Comparison of ENCODE assay signal across 21 cellular contexts in the genomic region with DNA sequence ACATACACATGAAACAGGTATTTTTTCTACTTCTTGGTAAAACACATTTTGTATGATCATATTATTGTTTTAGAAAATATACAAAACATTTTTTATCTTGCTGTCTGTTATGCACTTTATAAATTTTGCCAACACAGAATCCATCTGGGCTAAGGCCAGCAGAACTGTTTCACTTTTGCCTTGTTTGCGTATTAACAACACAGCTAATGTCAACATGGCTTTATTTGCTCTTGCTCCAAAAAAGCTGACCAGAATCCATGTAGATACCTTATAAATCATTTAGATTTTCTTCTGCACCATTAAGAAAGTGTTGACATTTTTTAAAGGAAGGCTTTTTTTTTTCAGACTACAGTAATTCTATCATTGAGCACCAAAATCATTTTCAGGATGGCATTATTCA. TPM values are rescaled to one million over a fixed set of nuclear protein-coding genes. Genes with fewer than 3 reads are reported as not detected.
"Had no signal": no experiment of that assay in that cellular context is flagged by ENCODE, and none has a peak within 500 bp of the region (broad histone marks: within the 10 kb centered on the region; RNA-seq: fewer than 3 reads in every experiment).

No MANE protein-coding gene starts in this region.

- H3K4me3 ChIP-seq: breast epithelium, right atrium auricular region, skin epidermis, upper lobe of left lung had no signal

- H3K4me1 ChIP-seq: breast epithelium, right atrium auricular region, upper lobe of left lung had no signal

- H3K36me3 ChIP-seq: breast epithelium, right atrium auricular region, upper lobe of left lung, WERI-Rb-1 had no signal

- DNase-seq: activated CD4-positive, alpha-beta T cell treated with anti-CD3 and anti-CD28 coated beads for 1 hour; activated CD8-positive, alpha-beta memory T cell treated with anti-CD3 and anti-CD28 coated beads for 24 hours; activated CD8-positive, alpha-beta memory T cell treated with anti-CD3 and anti-CD28 coated beads, Interleukin-2, amount 50 U/mL, for 48 hours; activated effector memory CD4-positive, alpha-beta T cell treated with anti-CD3 and anti-CD28 coated beads, Interleukin-2, amount 50 U/mL, for 16 hours; activated naive CD4-positive, alpha-beta T cell treated with anti-CD3 and anti-CD28 coated beads, Interleukin-2, amount 50 U/mL, for 16 hours; activated T-cell treated with anti-CD3 and anti-CD28 coated beads, Interleukin-2, amount 50 U/mL, for 48 hours; aorta; cortex of kidney; left colon; mammary epithelial cell; occipital lobe; T-helper 17 cell; upper lobe of left lung; WERI-Rb-1 had no signal

- ATAC-seq: esophagus mucosa, left colon, T-helper 17 cell had no signal

- H3K27ac ChIP-seq: right atrium auricular region, skin epidermis, upper lobe of left lung, WERI-Rb-1 had no signal

- H3K27me3 ChIP-seq: breast epithelium, right atrium auricular region, upper lobe of left lung had no signal

- H3K9me3 ChIP-seq: breast epithelium, right atrium auricular region, upper lobe of left lung had no signal

RNA-seq across cellular contexts. Expression of a gene that starts 58.1 kb away (rescaled TPM):
- total RNA-seq: myocyte, progenitor cell of endocrine pancreas, T-helper 17 cell had no signal
- polyA plus RNA-seq: mammary epithelial cell, neural cell had no signal
